ENCODE assay signal across 9 cellular contexts in genomic region chrX:23803931-23804381, GRCh38. TPM values are rescaled to one million over a fixed set of nuclear protein-coding genes. Genes with fewer than 3 reads are reported as not detected.
DNase-seq lines count a peak whose midpoint lies in the region; ATAC-seq and TF ChIP-seq lines count a peak whose summit lies in the region.
"Had no signal": no experiment of that assay in that cellular context is flagged by ENCODE, and none has a peak within 500 bp of the region (broad histone marks: within the 10 kb centered on the region; RNA-seq: fewer than 3 reads in every experiment).

No MANE protein-coding gene starts in this region.

- H3K36me3 ChIP-seq in A673 (ENCODE audit: insufficient read depth, low read length, poor library complexity, severe bottlenecking) (no peaks in the 10 kb centered on the region), OCI-LY7 (ENCODE audit: insufficient read depth, low read length) (no peaks in the 10 kb centered on the region)

- intact Hi-C loops in A673 (cut with micrococcal nuclease; ENCODE audit: unreplicated experiment), result no loop called here
- intact Hi-C loops in OCI-LY7 (cut with micrococcal nuclease; ENCODE audit: unreplicated experiment), result no loop called here
- intact Hi-C loops in posterior cingulate gyrus (cut with DNase I), result no loop called here

- no peak overlapping the region for H3K4me2 ChIP-seq in OCI-LY7 (ENCODE audit: low read length)

- H4K20me1 ChIP-seq in OCI-LY7 (ENCODE audit: insufficient read depth, low read length), result no peaks in the 10 kb centered on the region

- CTCF ChIA-PET in A673 (lab: Charles Lee) (no interaction called here), OCI-LY7 (lab: Charles Lee; ENCODE audit: unreplicated experiment) (no interaction called here)

- H3K79me2 ChIP-seq in OCI-LY7 (ENCODE audit: insufficient read depth, low read depth, low read length), result no peaks in the 10 kb centered on the region

- no peaks in the 10 kb centered on the region for H3K9me2 ChIP-seq in OCI-LY7 (ENCODE audit: insufficient read depth, low read length)

- no peak overlapping the region for H3K4me3 ChIP-seq in A673 (ENCODE audit: low read depth, low read length, poor library complexity, severe bottlenecking)
- no peak overlapping the region for H3K4me3 ChIP-seq in OCI-LY7 (ENCODE audit: low read depth, low read length, poor library complexity, severe bottlenecking)

- H3K27ac ChIP-seq in A673 (ENCODE audit: low read depth, low read length, poor library complexity, severe bottlenecking) (peak overlapping the region; percentile 15), OCI-LY7 (ENCODE audit: low read depth, low read length, poor library complexity, severe bottlenecking) (no peak overlapping the region), epithelial cell of prostate (peak overlapping the region; percentile 97)

- POLR2A ChIA-PET in A673 (lab: Charles Lee; ENCODE audit: low non-redundant PET), result no interaction called here
- POLR2A ChIA-PET in OCI-LY7 (lab: Charles Lee), result no interaction called here

- peak; percentile 29 for DNase-seq in A673 (ENCODE audit: low spot score)
- DNase-seq in OCI-LY7 (ENCODE audit: low spot score), result no peak
- peak; percentile 91 for DNase-seq in epithelial cell of prostate (ENCODE audit: low read depth, low spot score)
- peak; percentile 36 for DNase-seq in mucosa of gallbladder (ENCODE audit: low spot score)
- DNase-seq in posterior cingulate gyrus, result no peak
- no peak for DNase-seq in activated CD4-positive, CD25-positive, alpha-beta regulatory T cell (lab: John Stamatoyannopoulos, UW)
- DNase-seq in RKO (ENCODE audit: low spot score), result no peak
- DNase-seq: naive B cell had no signal

- 0 out of 2 replicates have a peak overlapping the region, but pooled peaks have one; percentile 41 for H2AFZ ChIP-seq in OCI-LY7 (ENCODE audit: low read length)

- H3K27me3 ChIP-seq in A673 (replicated peaks; ENCODE audit: insufficient read depth, low read depth, low read length, poor library complexity), result no peaks in the 10 kb centered on the region

- H3K4me1 ChIP-seq in A673 (ENCODE audit: insufficient read depth, low read length, poor library complexity, severe bottlenecking), result peaks cover 6% of the 10 kb centered on the region
- peaks cover 20% of the 10 kb centered on the region for H3K4me1 ChIP-seq in OCI-LY7 (ENCODE audit: insufficient read depth, low read length, poor library complexity, severe bottlenecking)

- TF ChIP-seq CTCF in A673 (conservative IDR thresholded peaks at IDR 0.05; ENCODE audit: low read depth, low read length), result no peak
- TF ChIP-seq CTCF in OCI-LY7 (conservative IDR thresholded peaks at IDR 0.05; ENCODE audit: low read length), result no peak

- no peak for ATAC-seq in HG02981 (IDR thresholded peaks at IDR 0.05; ENCODE audit: unreplicated experiment)

- no peaks in the 10 kb centered on the region for H3K9me3 ChIP-seq in A673 (ENCODE audit: low read depth, low read length, poor library complexity, severe bottlenecking)
- H3K9me3 ChIP-seq in OCI-LY7 (ENCODE audit: low read length), result no peaks in the 10 kb centered on the region

- BruUV-seq in A673 (replicated peaks; lab: Mats Ljungman, UMichigan) (no TSS peak), OCI-LY7 (replicated peaks; lab: Mats Ljungman, UMichigan) (no TSS peak)

RNA-seq across cellular contexts. Expression of gene SAT1, which starts 21.0 kb away (rescaled TPM):
- total RNA-seq in A673 (2021) (21.6 and 27.4 TPM in 2 replicates), OCI-LY7 (2022) (50.7 and 56.8 TPM in 2 replicates), mucosa of gallbladder (303 TPM)
- total RNA-seq in OCI-LY7 (2014; rRNA removed; shearing (Covaris generic)), result 46.9 and 75.9 TPM in 2 replicates

Comparison
In these comparisons a context has a peak if more than half of its experiments do, and no peak if none do; other contexts are left out.
1. DNase-seq: peak in A673 (single experiment), epithelial cell of prostate (single experiment) and mucosa of gallbladder (single experiment); none in OCI-LY7 (single experiment), posterior cingulate gyrus (0 of 10), activated CD4-positive, CD25-positive, alpha-beta regulatory T cell (0 of 4) and RKO (single experiment).